ENCODE assay signal across 8 cellular contexts in the genomic region with DNA sequence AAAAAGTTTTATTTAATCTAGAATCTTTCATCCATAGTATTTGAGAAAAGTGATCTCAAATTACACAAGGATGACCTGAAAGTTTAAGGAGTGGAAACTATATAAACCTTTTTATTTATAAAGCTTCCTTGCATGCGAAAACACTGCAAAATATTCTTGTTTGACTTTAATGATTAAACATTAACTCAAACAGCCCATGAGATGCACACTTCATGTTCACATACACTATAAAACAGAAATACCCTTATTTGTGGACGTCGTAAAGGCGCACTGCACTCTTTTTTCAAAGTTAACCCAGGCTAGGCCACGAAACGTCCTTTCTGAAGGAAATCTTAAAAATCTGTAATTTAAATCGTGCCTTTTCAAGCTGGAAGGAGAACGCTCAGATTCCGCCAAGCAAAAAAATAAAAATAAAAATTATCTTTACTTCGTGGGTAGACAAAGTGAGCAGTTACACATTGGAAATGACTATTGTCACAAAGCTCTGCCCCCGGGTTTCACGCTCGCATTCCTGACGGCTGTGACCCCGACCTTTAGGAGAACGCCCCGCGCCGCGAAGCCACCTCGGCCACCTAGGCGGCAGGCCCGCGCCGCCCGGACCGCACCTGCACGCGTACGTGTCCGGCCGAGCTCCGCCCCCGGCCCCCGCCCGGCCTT.
A peak's percentile ranks its signal among the peaks of the same experiment; 100 is the strongest.
DNase-seq lines count a peak whose midpoint lies in the region; ATAC-seq and TF ChIP-seq lines count a peak whose summit lies in the region.

No MANE protein-coding gene starts in this region.

- DNase-seq in NCI-H2227 (lab: John Stamatoyannopoulos, UW; ENCODE audit: unreplicated experiment) (peak; percentile 55), NCI-H2227 treated with DMSO at 0.1 percent for 48 hours (lab: John Stamatoyannopoulos, UW) (no peak), foreskin fibroblast (no peak), skeletal muscle cell (ENCODE audit: low read depth) (no peak), KG1 (lab: John Stamatoyannopoulos, UW) (no peak), amniotic stem cell (lab: John Stamatoyannopoulos, UW) (no peak)
- DNase-seq in activated CD4-positive, alpha-beta T cell treated with anti-CD3 and anti-CD28 coated beads, Interleukin-2, amount 50 U/mL, for 4 hours = peak; percentile 7

- H3K4me3 ChIP-seq in foreskin fibroblast (ENCODE audit: low read depth in 1 of 2, low read length in 2 of 2) (peak overlapping the region; percentile 44 to 89), skeletal muscle cell (ENCODE audit: low read depth, low read length) (peak overlapping the region; percentile 80)

- ATAC-seq in HG03457 (IDR thresholded peaks at IDR 0.05; ENCODE audit: unreplicated experiment) = no peak

- no peak for TF ChIP-seq CTCF in foreskin fibroblast (IDR thresholded peaks at IDR 0.05; ENCODE audit: low read depth, low read length)

Comparison
In these comparisons a context has a peak if more than half of its experiments do, and no peak if none do; other contexts are left out.
1. DNase-seq: peak in NCI-H2227 (single experiment) and activated CD4-positive, alpha-beta T cell treated with anti-CD3 and anti-CD28 coated beads, Interleukin-2, amount 50 U/mL, for 4 hours (2 of 2); none in NCI-H2227 treated with DMSO at 0.1 percent for 48 hours (single experiment), foreskin fibroblast (0 of 2), skeletal muscle cell (single experiment), KG1 (single experiment) and amniotic stem cell (single experiment).